Comparison of ENCODE assay signal across 2 cellular contexts in the genomic region with DNA sequence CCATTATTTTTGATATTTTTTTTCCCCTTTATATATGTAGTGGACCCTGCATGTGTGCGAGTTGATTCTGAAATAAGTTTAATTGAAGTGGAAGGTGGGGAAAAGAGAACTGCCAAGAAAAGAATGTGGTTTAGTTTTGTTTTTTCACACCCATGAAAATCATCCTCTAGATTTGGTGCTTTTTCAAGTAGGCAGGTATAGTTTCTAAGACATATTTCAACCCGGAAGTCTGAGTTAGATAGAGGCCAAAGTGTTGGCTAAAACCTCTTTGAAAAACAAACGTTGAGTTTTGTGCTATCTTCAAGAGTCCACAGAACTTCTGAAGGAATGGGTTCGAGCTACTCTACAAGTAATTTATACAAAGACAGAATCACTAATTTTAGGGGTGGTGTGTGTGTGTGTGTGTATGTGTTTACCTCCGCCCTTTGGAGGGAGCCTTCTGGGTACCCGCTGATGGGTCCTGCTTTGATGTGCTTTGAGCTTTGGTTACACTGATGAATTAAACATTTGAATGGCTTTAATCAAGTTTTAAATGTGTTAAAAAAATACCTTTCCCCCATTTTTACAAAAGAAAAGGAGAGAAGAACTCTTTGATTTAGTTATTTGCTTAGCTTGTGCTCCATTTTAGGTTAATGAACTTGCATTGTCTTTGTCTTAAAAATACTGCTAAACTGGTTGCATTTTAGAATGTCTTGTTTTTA.
TF ChIP-seq lines count a peak whose summit lies in the region.

No MANE protein-coding gene starts in this region.

TF ChIP-seq in HEK293, 187 proteins besides CTCF, POLR2A, EP300 and RAD21 (continued from another document):
- no peak for TF ChIP-seq ELK4 (IDR thresholded peaks at IDR 0.05; ENCODE audit: borderline replicate concordance, low read depth, low read length)
- TF ChIP-seq ZNF560 (tag by site-specific recombination; IDR thresholded peaks at IDR 0.05; ENCODE audit: borderline replicate concordance): no peak
- no peak for TF ChIP-seq ZNF24 (tag by site-specific recombination; IDR thresholded peaks at IDR 0.05)
- TF ChIP-seq GLI4 (tag by site-specific recombination; IDR thresholded peaks at IDR 0.05): no peak
- no peak for TF ChIP-seq ZBTB1 (tag by site-specific recombination; IDR thresholded peaks at IDR 0.05)
- TF ChIP-seq, protein P1, sequence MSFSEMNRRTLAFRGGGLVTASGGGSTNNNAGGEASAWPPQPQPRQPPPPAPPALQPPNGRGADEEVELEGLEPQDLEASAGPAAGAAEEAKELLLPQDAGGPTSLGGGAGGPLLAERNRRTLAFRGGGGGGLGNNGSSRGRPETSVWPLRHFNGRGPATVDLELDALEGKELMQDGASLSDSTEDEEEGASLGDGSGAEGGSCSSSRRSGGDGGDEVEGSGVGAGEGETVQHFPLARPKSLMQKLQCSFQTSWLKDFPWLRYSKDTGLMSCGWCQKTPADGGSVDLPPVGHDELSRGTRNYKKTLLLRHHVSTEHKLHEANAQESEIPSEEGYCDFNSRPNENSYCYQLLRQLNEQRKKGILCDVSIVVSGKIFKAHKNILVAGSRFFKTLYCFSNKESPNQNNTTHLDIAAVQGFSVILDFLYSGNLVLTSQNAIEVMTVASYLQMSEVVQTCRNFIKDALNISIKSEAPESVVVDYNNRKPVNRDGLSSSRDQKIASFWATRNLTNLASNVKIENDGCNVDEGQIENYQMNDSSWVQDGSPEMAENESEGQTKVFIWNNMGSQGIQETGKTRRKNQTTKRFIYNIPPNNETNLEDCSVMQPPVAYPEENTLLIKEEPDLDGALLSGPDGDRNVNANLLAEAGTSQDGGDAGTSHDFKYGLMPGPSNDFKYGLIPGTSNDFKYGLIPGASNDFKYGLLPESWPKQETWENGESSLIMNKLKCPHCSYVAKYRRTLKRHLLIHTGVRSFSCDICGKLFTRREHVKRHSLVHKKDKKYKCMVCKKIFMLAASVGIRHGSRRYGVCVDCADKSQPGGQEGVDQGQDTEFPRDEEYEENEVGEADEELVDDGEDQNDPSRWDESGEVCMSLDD (tag by site-specific recombination; IDR thresholded peaks at IDR 0.05): no peak
- TF ChIP-seq ZNF660 (tag by site-specific recombination; IDR thresholded peaks at IDR 0.05): no peak
- TF ChIP-seq ZNF521 (tag by site-specific recombination; IDR thresholded peaks at IDR 0.05): no peak
- no peak for TF ChIP-seq PRDM1 (tag by site-specific recombination; IDR thresholded peaks at IDR 0.05)
- TF ChIP-seq ZNF302 (tag by site-specific recombination; IDR thresholded peaks at IDR 0.05; ENCODE audit: low read depth): no peak
- TF ChIP-seq ZNF248 (tag by site-specific recombination; IDR thresholded peaks at IDR 0.05): no peak
- TF ChIP-seq ZNF366 (tag by site-specific recombination; conservative IDR thresholded peaks at IDR 0.05): no peak

TF ChIP-seq in WTC11, 78 proteins besides CTCF, POLR2A, EP300 and RAD21 (continued from another document):
- TF ChIP-seq, protein P2, sequence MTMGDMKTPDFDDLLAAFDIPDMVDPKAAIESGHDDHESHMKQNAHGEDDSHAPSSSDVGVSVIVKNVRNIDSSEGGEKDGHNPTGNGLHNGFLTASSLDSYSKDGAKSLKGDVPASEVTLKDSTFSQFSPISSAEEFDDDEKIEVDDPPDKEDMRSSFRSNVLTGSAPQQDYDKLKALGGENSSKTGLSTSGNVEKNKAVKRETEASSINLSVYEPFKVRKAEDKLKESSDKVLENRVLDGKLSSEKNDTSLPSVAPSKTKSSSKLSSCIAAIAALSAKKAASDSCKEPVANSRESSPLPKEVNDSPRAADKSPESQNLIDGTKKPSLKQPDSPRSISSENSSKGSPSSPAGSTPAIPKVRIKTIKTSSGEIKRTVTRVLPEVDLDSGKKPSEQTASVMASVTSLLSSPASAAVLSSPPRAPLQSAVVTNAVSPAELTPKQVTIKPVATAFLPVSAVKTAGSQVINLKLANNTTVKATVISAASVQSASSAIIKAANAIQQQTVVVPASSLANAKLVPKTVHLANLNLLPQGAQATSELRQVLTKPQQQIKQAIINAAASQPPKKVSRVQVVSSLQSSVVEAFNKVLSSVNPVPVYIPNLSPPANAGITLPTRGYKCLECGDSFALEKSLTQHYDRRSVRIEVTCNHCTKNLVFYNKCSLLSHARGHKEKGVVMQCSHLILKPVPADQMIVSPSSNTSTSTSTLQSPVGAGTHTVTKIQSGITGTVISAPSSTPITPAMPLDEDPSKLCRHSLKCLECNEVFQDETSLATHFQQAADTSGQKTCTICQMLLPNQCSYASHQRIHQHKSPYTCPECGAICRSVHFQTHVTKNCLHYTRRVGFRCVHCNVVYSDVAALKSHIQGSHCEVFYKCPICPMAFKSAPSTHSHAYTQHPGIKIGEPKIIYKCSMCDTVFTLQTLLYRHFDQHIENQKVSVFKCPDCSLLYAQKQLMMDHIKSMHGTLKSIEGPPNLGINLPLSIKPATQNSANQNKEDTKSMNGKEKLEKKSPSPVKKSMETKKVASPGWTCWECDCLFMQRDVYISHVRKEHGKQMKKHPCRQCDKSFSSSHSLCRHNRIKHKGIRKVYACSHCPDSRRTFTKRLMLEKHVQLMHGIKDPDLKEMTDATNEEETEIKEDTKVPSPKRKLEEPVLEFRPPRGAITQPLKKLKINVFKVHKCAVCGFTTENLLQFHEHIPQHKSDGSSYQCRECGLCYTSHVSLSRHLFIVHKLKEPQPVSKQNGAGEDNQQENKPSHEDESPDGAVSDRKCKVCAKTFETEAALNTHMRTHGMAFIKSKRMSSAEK (CRISPR knock-in tag; IDR thresholded peaks at IDR 0.05; ENCODE audit: borderline replicate concordance): no peak
TF ChIP-seq in WTC11: peak in this region for 0.
